ENCODE assay signal across 8 cellular contexts in the genomic region with DNA sequence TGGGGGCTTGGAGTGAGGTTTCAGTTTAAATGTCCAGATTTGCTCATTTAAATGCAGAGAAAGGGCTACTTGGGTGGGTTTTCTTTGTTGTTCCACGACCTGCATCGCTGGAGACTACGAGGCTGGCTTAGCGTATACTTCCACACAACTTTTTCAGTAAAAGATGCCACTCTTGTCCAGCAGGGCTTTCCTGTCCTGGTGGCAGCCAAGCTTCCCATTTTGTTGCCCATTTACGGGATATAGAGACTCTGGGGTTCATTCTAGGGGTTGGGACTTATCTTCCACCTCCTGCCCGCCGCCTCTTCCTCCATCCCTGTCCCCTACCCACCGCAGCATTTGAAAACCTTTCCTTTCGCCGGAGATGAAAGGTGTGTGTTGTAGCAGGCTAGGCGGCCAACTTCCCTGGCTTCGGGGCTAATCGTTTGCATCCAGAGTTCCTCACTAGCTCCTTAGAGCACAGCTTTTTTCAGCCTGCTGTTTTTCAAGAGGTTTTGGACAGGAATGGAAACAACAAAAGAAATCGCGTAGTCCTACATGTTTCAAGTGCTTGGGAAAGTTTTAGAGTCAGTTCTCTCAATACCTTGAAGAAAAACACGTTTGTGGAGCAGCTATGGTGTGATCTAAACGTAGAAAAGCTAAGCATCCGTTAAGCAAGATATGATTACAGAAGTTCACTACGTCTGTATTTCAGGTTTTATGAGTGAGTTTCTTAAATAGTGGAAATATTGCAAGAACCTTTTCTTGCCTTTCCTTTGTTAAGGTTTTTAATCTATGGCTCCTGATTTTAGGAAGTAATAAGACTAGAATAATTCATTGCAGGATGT. TPM values are rescaled to one million over a fixed set of nuclear protein-coding genes. Genes with fewer than 3 reads are reported as not detected.
DNase-seq lines count a peak whose midpoint lies in the region; ATAC-seq, FAIRE-seq and TF ChIP-seq lines count a peak whose summit lies in the region.

No MANE protein-coding gene starts in this region.

- intact Hi-C loops in esophagus squamous epithelium (cut with DNase I): no loop called here
- intact Hi-C loops in pancreas (cut with DNase I): no loop called here

- FAIRE-seq in pancreas (lab: Jason Lieb, UNC): no peak

- peaks cover 5 to 21% (median 14%) of the 10 kb centered on the region in 3 donors for H3K4me1 ChIP-seq in esophagus squamous epithelium
- peaks cover 0 to 4% (median 0%) of the 10 kb centered on the region in 3 donors for H3K4me1 ChIP-seq in pancreas

- H3K9me3 ChIP-seq in esophagus squamous epithelium (no peaks in the 10 kb centered on the region), pancreas (no peaks in the 10 kb centered on the region)

- ATAC-seq in HG03175 (IDR thresholded peaks at IDR 0.05; ENCODE audit: unreplicated experiment) (peak; percentile 29), SK-N-SH treated with all-trans-retinoic acid at 6 μM for 48 hours (peak; percentile 80), pancreas (peak; percentile 22 to 39 (median 36))

- DNase-seq in AG09309 (ENCODE audit: low read depth) (no peak), esophagus squamous epithelium (lab: John Stamatoyannopoulos, UW) (no peak), pancreas (peak in 1 of 6 donors; percentile 17), occipital lobe (lab: John Stamatoyannopoulos, UW) (no peak)
- DNase-seq in stimulated activated CD8-positive, alpha-beta memory T cell treated with anti-CD3 and anti-CD28 coated beads, Interleukin-4, amount 100 ng/mL, for 48 hours: no peak

- 3% methylated on average over 19 of the region's 19 CpGs for WGBS in esophagus squamous epithelium, 2 donors
- 2 to 3% methylated on average over 19 of the region's 19 CpGs for WGBS in pancreas, 2 donors

- TF ChIP-seq CTCF in AG09309 (IDR thresholded peaks at IDR 0.05; ENCODE audit: control insufficient read depth, insufficient read depth, low read depth, low read length, missing control alignments) (peak; percentile 17), GM12874 (IDR thresholded peaks at IDR 0.05; ENCODE audit: insufficient read depth, low read depth, low read length) (peak; percentile 10; the same call in 1 of the 2 replicates), esophagus squamous epithelium (IDR thresholded peaks at IDR 0.05) (peak in 1 of 6 experiments; percentile 6), pancreas (IDR thresholded peaks at IDR 0.05) (peak in 1 of 4 donors; percentile 11)

- H3K36me3 ChIP-seq in esophagus squamous epithelium (no peaks in the 10 kb centered on the region), pancreas (no peaks in the 10 kb centered on the region)

- H3K27ac ChIP-seq in esophagus squamous epithelium (peak overlapping the region in 3 of 4 donors; percentile 22 to 79 (median 59)), pancreas (peak overlapping the region in 2 of 4 donors; percentile 64 to 72)

- peaks cover 0 to 32% (median 0%) of the 10 kb centered on the region in 4 donors for H3K27me3 ChIP-seq in esophagus squamous epithelium
- no peaks in the 10 kb centered on the region for H3K27me3 ChIP-seq in pancreas

- peak overlapping the region; percentile 46 for H3K4me3 ChIP-seq in AG09309 (ENCODE audit: control insufficient read depth, low read depth, low read length)
- peak overlapping the region; percentile 40 to 85 (median 68) for H3K4me3 ChIP-seq in esophagus squamous epithelium
- peak overlapping the region; percentile 41 to 60 (median 52) for H3K4me3 ChIP-seq in pancreas

- no peak for TF ChIP-seq POLR2A in esophagus squamous epithelium (IDR thresholded peaks at IDR 0.05)

TF ChIP-seq in SK-N-SH treated with all-trans-retinoic acid at 6 μM for 48 hours, 23 proteins besides CTCF, POLR2A, EP300 and RAD21:
- TF ChIP-seq GLIS3 (CRISPR knock-in tag; IDR thresholded peaks at IDR 0.05): no peak
- TF ChIP-seq, protein P1, sequence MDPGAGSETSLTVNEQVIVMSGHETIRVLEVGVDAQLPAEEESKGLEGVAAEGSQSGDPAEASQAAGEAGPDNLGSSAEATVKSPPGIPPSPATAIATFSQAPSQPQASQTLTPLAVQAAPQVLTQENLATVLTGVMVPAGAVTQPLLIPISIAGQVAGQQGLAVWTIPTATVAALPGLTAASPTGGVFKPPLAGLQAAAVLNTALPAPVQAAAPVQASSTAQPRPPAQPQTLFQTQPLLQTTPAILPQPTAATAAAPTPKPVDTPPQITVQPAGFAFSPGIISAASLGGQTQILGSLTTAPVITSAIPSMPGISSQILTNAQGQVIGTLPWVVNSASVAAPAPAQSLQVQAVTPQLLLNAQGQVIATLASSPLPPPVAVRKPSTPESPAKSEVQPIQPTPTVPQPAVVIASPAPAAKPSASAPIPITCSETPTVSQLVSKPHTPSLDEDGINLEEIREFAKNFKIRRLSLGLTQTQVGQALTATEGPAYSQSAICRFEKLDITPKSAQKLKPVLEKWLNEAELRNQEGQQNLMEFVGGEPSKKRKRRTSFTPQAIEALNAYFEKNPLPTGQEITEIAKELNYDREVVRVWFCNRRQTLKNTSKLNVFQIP (CRISPR knock-in tag; IDR thresholded peaks at IDR 0.05; ENCODE audit: borderline replicate concordance, low read depth): no peak
- no peak for TF ChIP-seq SNAI2 (CRISPR knock-in tag; IDR thresholded peaks at IDR 0.05)
- no peak for TF ChIP-seq TCF4 (CRISPR knock-in tag; IDR thresholded peaks at IDR 0.05; ENCODE audit: borderline replicate concordance)
- TF ChIP-seq, protein P2, sequence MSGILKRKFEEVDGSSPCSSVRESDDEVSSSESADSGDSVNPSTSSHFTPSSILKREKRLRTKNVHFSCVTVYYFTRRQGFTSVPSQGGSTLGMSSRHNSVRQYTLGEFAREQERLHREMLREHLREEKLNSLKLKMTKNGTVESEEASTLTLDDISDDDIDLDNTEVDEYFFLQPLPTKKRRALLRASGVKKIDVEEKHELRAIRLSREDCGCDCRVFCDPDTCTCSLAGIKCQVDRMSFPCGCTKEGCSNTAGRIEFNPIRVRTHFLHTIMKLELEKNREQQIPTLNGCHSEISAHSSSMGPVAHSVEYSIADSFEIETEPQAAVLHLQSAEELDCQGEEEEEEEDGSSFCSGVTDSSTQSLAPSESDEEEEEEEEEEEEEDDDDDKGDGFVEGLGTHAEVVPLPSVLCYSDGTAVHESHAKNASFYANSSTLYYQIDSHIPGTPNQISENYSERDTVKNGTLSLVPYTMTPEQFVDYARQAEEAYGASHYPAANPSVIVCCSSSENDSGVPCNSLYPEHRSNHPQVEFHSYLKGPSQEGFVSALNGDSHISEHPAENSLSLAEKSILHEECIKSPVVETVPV (CRISPR knock-in tag; IDR thresholded peaks at IDR 0.05): no peak
- no peak for TF ChIP-seq ZNF565 (CRISPR knock-in tag; conservative IDR thresholded peaks at IDR 0.05; ENCODE audit: low read depth)
- TF ChIP-seq OSR1 (CRISPR knock-in tag; IDR thresholded peaks at IDR 0.05): no peak

RNA-seq across cellular contexts. Expression of a gene that starts 0.8 kb away (rescaled TPM):
- 1 to 10 TPM in 3 of 4 donors, under 1 TPM in 1; 0.95 to 2.9 (median 1.6) TPM for total RNA-seq in esophagus squamous epithelium
- total RNA-seq in pancreas: 1 to 10 TPM; 1.2 to 2.6 (median 1.8) TPM
- polyA plus RNA-seq in pancreas: 1 to 10 TPM in 1 of 2 donors, under 1 TPM in 1; 0.80 to 2.9 TPM
- total RNA-seq in occipital lobe: 4.8 TPM

RNA-seq across cellular contexts. Expression of a gene that starts 25.9 kb away (rescaled TPM):
- total RNA-seq in esophagus squamous epithelium (100 to 1,000 TPM in 3 of 4 donors, 10 to 100 TPM in 1; 94.5 to 223 (median 175) TPM), pancreas (10 to 100 TPM; 24.6 to 63.1 (median 43.5) TPM), occipital lobe (121 TPM)
- 10 to 100 TPM; 67.0 to 84.1 TPM for polyA plus RNA-seq in pancreas

RNA-seq across cellular contexts. Expression of a gene that starts 54.6 kb away (rescaled TPM):
- total RNA-seq in esophagus squamous epithelium (under 1 TPM in 1 of 4 donors, not detected in 3; 0.18 TPM), pancreas (under 1 TPM in 5 of 6 donors, not detected in 1; 0.05 to 0.25 (median 0.17) TPM), occipital lobe (0.31 TPM)
- 1 to 10 TPM in 1 of 2 donors, not detected in 1; 1.0 TPM for polyA plus RNA-seq in pancreas

RNA-seq across cellular contexts. Expression of a gene that starts 58.8 kb away (rescaled TPM):
- 1 to 10 TPM; 1.5 to 9.4 (median 6.5) TPM for total RNA-seq in esophagus squamous epithelium
- 1 to 10 TPM; 2.3 to 5.1 (median 2.8) TPM for total RNA-seq in pancreas
- 1 to 10 TPM; 3.2 TPM for polyA plus RNA-seq in pancreas
- 1.2 TPM for total RNA-seq in occipital lobe

Comparison
In these comparisons a context has a peak if more than half of its experiments do, and no peak if none do; other contexts are left out.
1. ATAC-seq: peak in every context shown above with its lines; median percentile 80 in SK-N-SH treated with all-trans-retinoic acid at 6 μM for 48 hours; 36 in pancreas; 29 in HG03175.